In the genomic region with DNA sequence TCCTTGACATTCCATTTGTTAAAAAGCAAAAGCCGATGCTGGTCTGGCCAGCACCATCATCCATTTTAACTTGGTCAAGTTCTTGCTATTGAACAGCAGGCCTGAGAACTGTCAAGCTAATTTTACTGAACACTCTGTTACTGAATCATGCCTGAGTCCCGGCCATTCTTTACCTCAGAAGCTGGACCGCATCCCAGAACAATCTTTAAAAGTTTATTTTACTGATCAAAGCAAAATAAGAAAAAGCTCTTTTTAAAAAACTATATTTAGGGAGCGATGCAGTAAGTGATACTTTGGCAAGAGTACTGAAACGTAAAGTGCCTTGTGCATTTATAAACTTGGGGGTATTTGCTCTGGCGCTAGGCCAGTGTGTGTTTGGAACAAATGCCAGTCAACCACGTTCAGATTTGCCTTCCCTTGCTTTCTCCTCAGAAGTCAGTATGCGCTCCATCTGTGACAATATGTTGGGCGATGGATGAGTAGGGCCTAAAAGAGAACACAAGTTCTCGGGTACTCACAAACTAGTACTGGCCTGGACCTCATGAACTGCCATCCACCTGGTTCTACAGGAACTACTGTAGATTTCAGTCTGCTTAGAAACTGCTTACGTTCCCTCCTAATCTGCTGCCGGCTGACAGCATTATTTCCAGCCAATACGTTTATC, we compare ENCODE assay signal across 11 cellular contexts.
DNase-seq lines count a peak whose midpoint lies in the region; ATAC-seq, FAIRE-seq and TF ChIP-seq lines count a peak whose summit lies in the region.
"Had no signal": no experiment of that assay in that cellular context is flagged by ENCODE, and none has a peak within 500 bp of the region (broad histone marks: within the 10 kb centered on the region; RNA-seq: fewer than 3 reads in every experiment).

No MANE protein-coding gene starts in this region.

- intact Hi-C loops in mucosa of descending colon (cut with DNase I, micrococcal nuclease): no loop called here

- ATAC-seq in mucosa of descending colon: peak; percentile 25
- ATAC-seq: effector memory CD8-positive, alpha-beta T cell had no signal

- no peak for FAIRE-seq in D721Med (lab: Jason Lieb, UNC)

- TF ChIP-seq CTCF in mucosa of descending colon (IDR thresholded peaks at IDR 0.05) (no peak), D721Med (IDR thresholded peaks at IDR 0.05; ENCODE audit: insufficient read depth, missing control alignments) (no peak)

- no peak overlapping the region for H2AFZ ChIP-seq in ACC112 (ENCODE audit: low read length, unreplicated experiment)

- WGBS in esophagus, 2 donors: 30 to 38% methylated on average over 13 of the region's 13 CpGs

- DNase-seq in NCI-H1105 (lab: John Stamatoyannopoulos, UW) (peak; percentile 69), mucosa of descending colon (no peak), D721Med (ENCODE audit: insufficient read length, low spot score) (no peak), Kasumi-1 (lab: John Stamatoyannopoulos, UW) (no peak), cerebellar nuclear complex (lab: John Stamatoyannopoulos, UW) (no peak), NCI-H2227 (lab: John Stamatoyannopoulos, UW; ENCODE audit: unreplicated experiment) (no peak)
- DNase-seq: activated T-cell treated with anti-CD3 and anti-CD28 coated beads for 4 hours; effector memory CD8-positive, alpha-beta T cell; SW 1271 had no signal

- H3K27me3 ChIP-seq in ACC112 (ENCODE audit: insufficient read depth, low read length) (no peaks in the 10 kb centered on the region), esophagus (ENCODE audit: control insufficient read depth in 1 of 2, insufficient read depth in 2 of 2, low read length in 2 of 2) (no peaks in the 10 kb centered on the region)

- H3K4me1 ChIP-seq in ACC112 (ENCODE audit: control insufficient read depth, insufficient read depth, low read length, unreplicated experiment) (peaks cover 52% of the 10 kb centered on the region), esophagus (ENCODE audit: control insufficient read depth in 2 of 2, insufficient read depth in 2 of 2, low read length in 1 of 2) (peaks cover 3 to 7% of the 10 kb centered on the region in 2 donors), mucosa of descending colon (ENCODE audit: low read depth) (no peaks in the 10 kb centered on the region)

- peaks cover 4% of the 10 kb centered on the region; the same call in 1 of the 2 replicates for H3K36me3 ChIP-seq in ACC112 (ENCODE audit: insufficient read depth, low read length)
- no peaks in the 10 kb centered on the region for H3K36me3 ChIP-seq in esophagus (ENCODE audit: control insufficient read depth in 2 of 2, insufficient read depth in 2 of 2, low read length in 1 of 2)
- H3K36me3 ChIP-seq in mucosa of descending colon (ENCODE audit: low read depth): no peaks in the 10 kb centered on the region

- H3K27ac ChIP-seq in ACC112 (ENCODE audit: low read depth, low read length) (peak overlapping the region; percentile 17), esophagus (ENCODE audit: low read depth in 2 of 2, low read length in 1 of 2) (peak overlapping the region; percentile 48 to 57)

- peaks cover 9% of the 10 kb centered on the region for H3K79me2 ChIP-seq in ACC112 (ENCODE audit: control insufficient read depth, insufficient read depth, low read length, unreplicated experiment)

- no peak overlapping the region; the same call in 1 of the 2 replicates for H3K4me3 ChIP-seq in ACC112 (ENCODE audit: low read depth, low read length)
- H3K4me3 ChIP-seq in esophagus (ENCODE audit: low read depth in 1 of 2, low read length in 2 of 2): no peak overlapping the region
- no peak overlapping the region for H3K4me3 ChIP-seq in mucosa of descending colon

- H3K9me3 ChIP-seq in esophagus (ENCODE audit: control insufficient read depth in 2 of 2, insufficient read depth in 1 of 2, low read depth in 1 of 2, low read length in 1 of 2) (no peaks in the 10 kb centered on the region), mucosa of descending colon (no peaks in the 10 kb centered on the region)
